Comparison of ENCODE assay signal across 10 cellular contexts in genomic region chr5:135553688-135554462, GRCh38. TPM values are rescaled to one million over a fixed set of nuclear protein-coding genes. Genes with fewer than 3 reads are reported as not detected.
A peak's percentile ranks its signal among the peaks of the same experiment; 100 is the strongest.
DNase-seq lines count a peak whose midpoint lies in the region; ATAC-seq, FAIRE-seq and TF ChIP-seq lines count a peak whose summit lies in the region.
"Had no signal": no experiment of that assay in that cellular context is flagged by ENCODE, and none has a peak within 500 bp of the region (broad histone marks: within the 10 kb centered on the region; RNA-seq: fewer than 3 reads in every experiment).

No MANE protein-coding gene starts in this region.

- no peaks in the 10 kb centered on the region; the same call in 1 of the 2 replicates for H4K20me1 ChIP-seq in DND-41 (ENCODE audit: insufficient read depth, low read length)

- peak; percentile 19 for TF ChIP-seq CTCF in DND-41 (IDR thresholded peaks at IDR 0.05; ENCODE audit: borderline replicate concordance, extremely low read depth, low read length, poor library complexity, severe bottlenecking)
- TF ChIP-seq CTCF in bronchial epithelial cell (IDR thresholded peaks at IDR 0.05; ENCODE audit: insufficient read depth, low read length, severe bottlenecking), result peak; percentile 80
- peak; percentile 48 for TF ChIP-seq CTCF in neural crest cell (conservative IDR thresholded peaks at IDR 0.05)
- TF ChIP-seq CTCF in suprapubic skin (IDR thresholded peaks at IDR 0.05), result peak in 1 of 2 donors; percentile 27

- no peak overlapping the region for H3K27ac Mint-ChIP-seq in neural crest cell (ENCODE audit: unreplicated experiment)

- no peaks in the 10 kb centered on the region for H3K79me2 ChIP-seq in DND-41 (ENCODE audit: insufficient read depth, low read length)

- no peak overlapping the region for H3K4me2 ChIP-seq in DND-41 (ENCODE audit: insufficient read depth, low read length)

- H3K27ac ChIP-seq in DND-41 (ENCODE audit: low read length) (no peak overlapping the region), suprapubic skin (no peak overlapping the region)

- H3K4me1 ChIP-seq in DND-41 (ENCODE audit: insufficient read depth, low read length) (no peaks in the 10 kb centered on the region), suprapubic skin (no peaks in the 10 kb centered on the region)

- peaks cover 94% of the 10 kb centered on the region for H3K27me3 Mint-ChIP-seq in neural crest cell (ENCODE audit: low read depth)

- no peaks in the 10 kb centered on the region for H3K9me3 Mint-ChIP-seq in neural crest cell

- WGBS in suprapubic skin, result 12% methylated on average over 8 of the region's 8 CpGs

- TF ChIP-seq POLR2A in suprapubic skin (IDR thresholded peaks at IDR 0.05), result no peak

- ATAC-seq in DND-41 (ENCODE audit: insufficient read depth, low read depth) (no peak), HG02884 (IDR thresholded peaks at IDR 0.05; ENCODE audit: unreplicated experiment) (no peak), HG02852 (IDR thresholded peaks at IDR 0.05; ENCODE audit: unreplicated experiment) (no peak), GM18861 (IDR thresholded peaks at IDR 0.05; ENCODE audit: unreplicated experiment) (no peak)

- no peaks in the 10 kb centered on the region for H3K36me3 ChIP-seq in DND-41 (ENCODE audit: insufficient read depth, low read length)
- no peaks in the 10 kb centered on the region for H3K36me3 ChIP-seq in bronchial epithelial cell (ENCODE audit: control insufficient read depth, insufficient read depth, low read length)
- no peaks in the 10 kb centered on the region for H3K36me3 ChIP-seq in suprapubic skin

- DNase-seq in DND-41 (no peak), NCI-H146 treated with DMSO at 0.1 percent for 48 hours (lab: John Stamatoyannopoulos, UW; ENCODE audit: unreplicated experiment) (peak; percentile 16), bronchial epithelial cell (ENCODE audit: low read depth) (peak; percentile 60), neural crest cell (ENCODE audit: low read depth, low spot score) (no peak), suprapubic skin (ENCODE audit: low spot score in 2 of 2) (no peak)

- no peak overlapping the region for H3K9ac ChIP-seq in DND-41 (ENCODE audit: low read depth, low read length)

- no peaks in the 10 kb centered on the region for H3K36me3 Mint-ChIP-seq in neural crest cell (ENCODE audit: low read depth)

- H3K4me1 Mint-ChIP-seq in neural crest cell, result no peaks in the 10 kb centered on the region

- no peak for TF ChIP-seq EP300 in suprapubic skin (IDR thresholded peaks at IDR 0.05)

- H2AFZ ChIP-seq in DND-41 (ENCODE audit: low read depth, low read length), result no peak overlapping the region

- H3K4me3 ChIP-seq in DND-41 (ENCODE audit: low read depth in 1 of 2, low read length in 2 of 2) (no peak overlapping the region), bronchial epithelial cell (ENCODE audit: low read depth, low read length) (no peak overlapping the region), suprapubic skin (no peak overlapping the region)

- peak; percentile 47 for FAIRE-seq in bronchial epithelial cell (lab: Jason Lieb, UNC)
- FAIRE-seq: endothelial cell of umbilical vein had no signal

- H3K4me3 Mint-ChIP-seq in neural crest cell, result no peak overlapping the region

- no peaks in the 10 kb centered on the region for H3K9me3 ChIP-seq in DND-41 (ENCODE audit: insufficient read depth, low read length, severe bottlenecking)
- H3K9me3 ChIP-seq in suprapubic skin, result no peaks in the 10 kb centered on the region

- H3K27me3 ChIP-seq in DND-41 (ENCODE audit: insufficient read depth, low read length, poor library complexity) (peaks cover 27% of the 10 kb centered on the region), bronchial epithelial cell (ENCODE audit: control insufficient read depth, insufficient read depth, low read length) (peaks cover 8% of the 10 kb centered on the region), suprapubic skin (peaks cover 24% of the 10 kb centered on the region)

RNA-seq across cellular contexts. Expression of gene NEUROG1, which starts 18.1 kb away (rescaled TPM):
- total RNA-seq in bronchial epithelial cell, result not detected in 2 replicates
- total RNA-seq in neural crest cell, result 7.3 and 7.8 TPM in 2 replicates
- not detected for total RNA-seq in suprapubic skin
- total RNA-seq: endothelial cell of umbilical vein; T-helper 2 cell treated with Interferon-gamma antibody and Interleukin-4, amounts not matched to agents 100 ng/mL and 5 ng/mL, for 36 hours had no signal

RNA-seq across cellular contexts. Expression of gene CXCL14, which starts 24.9 kb away (rescaled TPM):
- total RNA-seq in bronchial epithelial cell (0.26 and 1.3 TPM in 2 replicates), neural crest cell (not detected in 2 replicates), suprapubic skin (100 to 1,000 TPM; 247 to 781 (median 334) TPM)
- total RNA-seq: endothelial cell of umbilical vein; T-helper 2 cell treated with Interferon-gamma antibody and Interleukin-4, amounts not matched to agents 100 ng/mL and 5 ng/mL, for 36 hours had no signal

Comparison
In these comparisons a context has a peak if more than half of its experiments do, and no peak if none do; other contexts are left out.
1. DNase-seq: peak in NCI-H146 treated with DMSO at 0.1 percent for 48 hours (single experiment) and bronchial epithelial cell (single experiment); none in DND-41 (single experiment), neural crest cell (single experiment) and suprapubic skin (0 of 2).
2. RNA of gene CXCL14, which starts 24.9 kb away (total RNA-seq): 247 to 781 TPM in suprapubic skin; 0.26 to 1.3 TPM in bronchial epithelial cell and not detected in neural crest cell; every median in the first group is over 100 times any median in the second.